ENCODE assay signal across 7 cellular contexts in genomic region chr7:116630932-116631449, GRCh38. TPM values are rescaled to one million over a fixed set of nuclear protein-coding genes. Genes with fewer than 3 reads are reported as not detected.
DNase-seq lines count a peak whose midpoint lies in the region; ATAC-seq and TF ChIP-seq lines count a peak whose summit lies in the region.

No MANE protein-coding gene starts in this region.

- no peak overlapping the region for H3K27ac ChIP-seq in ascending aorta
- H3K27ac ChIP-seq in left lung: no peak overlapping the region

- no peaks in the 10 kb centered on the region for H3K9me3 Mint-ChIP-seq in activated T-helper 2 cell treated with anti-CD3 and anti-CD28 coated beads, Interferon-gamma antibody, Interleukin-2, Interleukin-4, amounts not matched to agents 10 μg/mL and 5 μg/mL and 100 μg/mL, durations not matched to agents 14 hours and 24 hours and 36 hours

- DNase-seq in ascending aorta (ENCODE audit: low spot score in 2 of 2): peak; percentile 33 to 80
- DNase-seq in left lung: peak; percentile 76 to 77
- DNase-seq in pons (ENCODE audit: low spot score): no peak
- no peak for DNase-seq in activated T-helper 2 cell treated with anti-CD3 and anti-CD28 coated beads, Interferon-gamma antibody, Interleukin-2, Interleukin-4, amounts not matched to agents 10 μg/mL and 5 μg/mL and 100 μg/mL, durations not matched to agents 14 hours and 24 hours and 36 hours (ENCODE audit: low spot score)
- DNase-seq in COLO668 (lab: John Stamatoyannopoulos, UW; ENCODE audit: unreplicated experiment): no peak

- H3K27me3 ChIP-seq in ascending aorta (no peaks in the 10 kb centered on the region), left lung (no peaks in the 10 kb centered on the region)

- H3K4me3 ChIP-seq in ascending aorta: no peak overlapping the region
- no peak overlapping the region for H3K4me3 ChIP-seq in left lung

- intact Hi-C loops in ascending aorta (cut with DNase I): no loop called here
- intact Hi-C loops in left lung (cut with DNase I): no loop called here
- intact Hi-C loops in activated T-helper 2 cell treated with anti-CD3 and anti-CD28 coated beads, Interferon-gamma antibody, Interleukin-2, Interleukin-4, amounts not matched to agents 10 μg/mL and 5 μg/mL and 100 μg/mL, durations not matched to agents 14 hours and 24 hours and 36 hours (cut with micrococcal nuclease): no loop called here

- peak; percentile 24 for ATAC-seq in GM19395 (IDR thresholded peaks at IDR 0.05; ENCODE audit: unreplicated experiment)
- peak; percentile 9 for ATAC-seq in HG03571 (IDR thresholded peaks at IDR 0.05; ENCODE audit: unreplicated experiment)
- peak; percentile 76 for ATAC-seq in left lung

- H3K36me3 ChIP-seq in ascending aorta (no peaks in the 10 kb centered on the region), left lung (no peaks in the 10 kb centered on the region)

- H3K27ac Mint-ChIP-seq in activated T-helper 2 cell treated with anti-CD3 and anti-CD28 coated beads, Interferon-gamma antibody, Interleukin-2, Interleukin-4, amounts not matched to agents 10 μg/mL and 5 μg/mL and 100 μg/mL, durations not matched to agents 14 hours and 24 hours and 36 hours: no peak overlapping the region

- peaks cover 3 to 8% of the 10 kb centered on the region in 2 donors for H3K4me1 ChIP-seq in ascending aorta
- peaks cover 0 to 5% of the 10 kb centered on the region in 2 donors for H3K4me1 ChIP-seq in left lung

- TF ChIP-seq CTCF in ascending aorta (IDR thresholded peaks at IDR 0.05) (no peak), left lung (IDR thresholded peaks at IDR 0.05) (no peak)

- no peaks in the 10 kb centered on the region for H3K36me3 Mint-ChIP-seq in activated T-helper 2 cell treated with anti-CD3 and anti-CD28 coated beads, Interferon-gamma antibody, Interleukin-2, Interleukin-4, amounts not matched to agents 10 μg/mL and 5 μg/mL and 100 μg/mL, durations not matched to agents 14 hours and 24 hours and 36 hours (ENCODE audit: low read depth)

- peaks cover 23% of the 10 kb centered on the region for H3K27me3 Mint-ChIP-seq in activated T-helper 2 cell treated with anti-CD3 and anti-CD28 coated beads, Interferon-gamma antibody, Interleukin-2, Interleukin-4, amounts not matched to agents 10 μg/mL and 5 μg/mL and 100 μg/mL, durations not matched to agents 14 hours and 24 hours and 36 hours (ENCODE audit: low read depth)

- H3K9me3 ChIP-seq in ascending aorta (no peaks in the 10 kb centered on the region), left lung (no peaks in the 10 kb centered on the region)

- no peak overlapping the region for H3K4me3 Mint-ChIP-seq in activated T-helper 2 cell treated with anti-CD3 and anti-CD28 coated beads, Interferon-gamma antibody, Interleukin-2, Interleukin-4, amounts not matched to agents 10 μg/mL and 5 μg/mL and 100 μg/mL, durations not matched to agents 14 hours and 24 hours and 36 hours (ENCODE audit: low read depth)

- H3K4me1 Mint-ChIP-seq in activated T-helper 2 cell treated with anti-CD3 and anti-CD28 coated beads, Interferon-gamma antibody, Interleukin-2, Interleukin-4, amounts not matched to agents 10 μg/mL and 5 μg/mL and 100 μg/mL, durations not matched to agents 14 hours and 24 hours and 36 hours (ENCODE audit: low read depth): peaks cover 1% of the 10 kb centered on the region

RNA-seq across cellular contexts. Expression of gene MET, which starts 41.0 kb away (rescaled TPM):
- total RNA-seq in ascending aorta: 29.5 TPM
- 10 to 100 TPM; 70.0 to 89.3 TPM for total RNA-seq in left lung
- 1.5 TPM in 2 replicates for total RNA-seq in activated T-helper 2 cell treated with anti-CD3 and anti-CD28 coated beads, Interferon-gamma antibody, Interleukin-2, Interleukin-4, amounts not matched to agents 10 μg/mL and 5 μg/mL and 100 μg/mL, durations not matched to agents 14 hours and 24 hours and 36 hours

Comparison
In these comparisons a context has a peak if more than half of its experiments do, and no peak if none do; other contexts are left out.
1. ATAC-seq: peak in every context shown above with its lines; median percentile 76 in left lung; 24 in GM19395; 9 in HG03571.
2. DNase-seq: peak in ascending aorta (2 of 2) and left lung (2 of 2); none in pons (single experiment), activated T-helper 2 cell treated with anti-CD3 and anti-CD28 coated beads, Interferon-gamma antibody, Interleukin-2, Interleukin-4, amounts not matched to agents 10 μg/mL and 5 μg/mL and 100 μg/mL, durations not matched to agents 14 hours and 24 hours and 36 hours (single experiment) and COLO668 (single experiment).
3. RNA of gene MET, which starts 41.0 kb away (total RNA-seq): 70.0 to 89.3 TPM in left lung and 29.5 TPM in ascending aorta (single experiment); 1.5 TPM in activated T-helper 2 cell treated with anti-CD3 and anti-CD28 coated beads, Interferon-gamma antibody, Interleukin-2, Interleukin-4, amounts not matched to agents 10 μg/mL and 5 μg/mL and 100 μg/mL, durations not matched to agents 14 hours and 24 hours and 36 hours; every median in the first group is over 10 times any median in the second.